18 cellular contexts compared by ENCODE assay signal in genomic region chr9:87696641-87697040, GRCh38. TPM values are rescaled to one million over a fixed set of nuclear protein-coding genes. Genes with fewer than 3 reads are reported as not detected.
DNase-seq lines count a peak whose midpoint lies in the region; ATAC-seq and TF ChIP-seq lines count a peak whose summit lies in the region.
"Had no signal": no experiment of that assay in that cellular context is flagged by ENCODE, and none has a peak within 500 bp of the region (broad histone marks: within the 10 kb centered on the region; RNA-seq: fewer than 3 reads in every experiment).

No MANE protein-coding gene starts in this region.

- POLR2A ChIA-PET in HEK293 (lab: Yijun Ruan, JAX), result interaction anchor here (0.6 kb wide), 1 partner anchor 1640 kb away, joined by 13 read pairs; no protein-coding TSS in a partner anchor

- peaks cover 9% of the 10 kb centered on the region for H3K9me3 Mint-ChIP-seq in activated T-cell treated with anti-CD3 and anti-CD28 coated beads, Interleukin-2, amount 50 U/mL, for 4 hours
- H3K9me3 Mint-ChIP-seq in activated T-helper 17 cell treated with anti-CD3 and anti-CD28 coated beads, Interleukin-2, amount 50 U/mL, for 72 hours, result peaks cover 3% of the 10 kb centered on the region
- H3K9me3 Mint-ChIP-seq in stimulated activated effector memory CD8-positive, alpha-beta T cell treated with anti-CD3 and anti-CD28 coated beads, Interleukin-12 subunit alpha, Interleukin-12 subunit beta, amount 100 ng/mL, for 72 hours, result peaks cover 4% of the 10 kb centered on the region
- H3K9me3 Mint-ChIP-seq: H9 had no signal

- no peaks in the 10 kb centered on the region for H3K9me3 ChIP-seq in HEK293 (ENCODE audit: control insufficient read depth, insufficient read depth, low read depth, low read length)
- H3K9me3 ChIP-seq: BE2C had no signal

- H3K4me1 Mint-ChIP-seq in activated T-cell treated with anti-CD3 and anti-CD28 coated beads, Interleukin-2, amount 50 U/mL, for 4 hours (ENCODE audit: low read depth), result no peaks in the 10 kb centered on the region
- H3K4me1 Mint-ChIP-seq in activated T-helper 17 cell treated with anti-CD3 and anti-CD28 coated beads, Interleukin-2, amount 50 U/mL, for 72 hours, result no peaks in the 10 kb centered on the region
- H3K4me1 Mint-ChIP-seq in stimulated activated effector memory CD8-positive, alpha-beta T cell treated with anti-CD3 and anti-CD28 coated beads, Interleukin-12 subunit alpha, Interleukin-12 subunit beta, amount 100 ng/mL, for 72 hours, result no peaks in the 10 kb centered on the region
- H3K4me1 Mint-ChIP-seq: CD4-positive, CD25-positive, alpha-beta regulatory T cell; CD8-positive, alpha-beta memory T cell had no signal

- no peaks in the 10 kb centered on the region for H3K4me1 ChIP-seq in HEK293 (ENCODE audit: control insufficient read depth, insufficient read depth, low read length)
- H3K4me1 ChIP-seq: BE2C had no signal

- no peak for DNase-seq in activated T-cell treated with anti-CD3 and anti-CD28 coated beads, Interleukin-2, amount 50 U/mL, for 4 hours
- no peak for DNase-seq in activated T-cell treated with anti-CD3 and anti-CD28 coated beads, Interleukin-2, amount 50 U/mL, for 1 hour
- DNase-seq in stimulated activated effector memory CD8-positive, alpha-beta T cell treated with anti-CD3 and anti-CD28 coated beads, Interleukin-12 subunit alpha, Interleukin-12 subunit beta, amount 100 ng/mL, for 72 hours (ENCODE audit: low spot score in 2 of 2), result peak in 1 of 2 donors; percentile 40
- DNase-seq: ACHN; BE2C; C1 segment of cervical spinal cord; CD4-positive, CD25-positive, alpha-beta regulatory T cell; CD8-positive, alpha-beta memory T cell; COR-L47; DMS 273 treated with DMSO at 0.1 percent for 48 hours; DMS53; DND-41; EL; H9 had no signal

- peak; percentile 57 to 61 for ATAC-seq in activated T-cell treated with anti-CD3 and anti-CD28 coated beads, Interleukin-2, amount 50 U/mL, for 4 hours
- ATAC-seq in activated T-helper 17 cell treated with anti-CD3 and anti-CD28 coated beads, Interleukin-2, amount 50 U/mL, for 72 hours (replicated peaks), result peak; percentile 72
- peak; percentile 24 for ATAC-seq in stimulated activated effector memory CD8-positive, alpha-beta T cell treated with anti-CD3 and anti-CD28 coated beads, Interleukin-12 subunit alpha, Interleukin-12 subunit beta, amount 100 ng/mL, for 72 hours
- ATAC-seq in GM18858 (IDR thresholded peaks at IDR 0.05; ENCODE audit: unreplicated experiment), result no peak
- ATAC-seq: GM12878 had no signal

- CTCF ChIA-PET in HEK293 (lab: Yijun Ruan, JAX), result interaction anchor here (0.7 to 1.1 kb wide), 3 partner anchors 9 to 248 kb away, joined by 3 to 4 read pairs (median 3); no protein-coding TSS in a partner anchor

- TF ChIP-seq CTCF in HEK293 (tag by site-specific recombination; IDR thresholded peaks at IDR 0.05), result no peak

- H3K36me3 ChIP-seq in HEK293 (ENCODE audit: control insufficient read depth in 2 of 2, insufficient read depth in 1 of 2, low read length in 2 of 2), result peaks cover 0 to 49% of the 10 kb centered on the region in 2 experiments

- no peak overlapping the region for H3K27ac ChIP-seq in HEK293 (ENCODE audit: extremely low read depth, low read depth, low read length)

- peaks cover 4% of the 10 kb centered on the region for H3K27me3 Mint-ChIP-seq in activated T-cell treated with anti-CD3 and anti-CD28 coated beads, Interleukin-2, amount 50 U/mL, for 4 hours (ENCODE audit: low read depth)
- H3K27me3 Mint-ChIP-seq in activated T-helper 17 cell treated with anti-CD3 and anti-CD28 coated beads, Interleukin-2, amount 50 U/mL, for 72 hours, result peaks cover 3% of the 10 kb centered on the region
- H3K27me3 Mint-ChIP-seq: CD4-positive, CD25-positive, alpha-beta regulatory T cell had no signal

- no peak overlapping the region for H3K4me3 Mint-ChIP-seq in activated T-cell treated with anti-CD3 and anti-CD28 coated beads, Interleukin-2, amount 50 U/mL, for 4 hours
- no peak overlapping the region for H3K4me3 Mint-ChIP-seq in activated T-helper 17 cell treated with anti-CD3 and anti-CD28 coated beads, Interleukin-2, amount 50 U/mL, for 72 hours
- no peak overlapping the region for H3K4me3 Mint-ChIP-seq in stimulated activated effector memory CD8-positive, alpha-beta T cell treated with anti-CD3 and anti-CD28 coated beads, Interleukin-12 subunit alpha, Interleukin-12 subunit beta, amount 100 ng/mL, for 72 hours
- H3K4me3 Mint-ChIP-seq: CD4-positive, CD25-positive, alpha-beta regulatory T cell; CD8-positive, alpha-beta memory T cell; H9 had no signal

- no peak overlapping the region for H3K4me3 ChIP-seq in HEK293 (ENCODE audit: low read depth, low read length)
- H3K4me3 ChIP-seq: GM12878 had no signal

- no peaks in the 10 kb centered on the region for H3K36me3 Mint-ChIP-seq in activated T-cell treated with anti-CD3 and anti-CD28 coated beads, Interleukin-2, amount 50 U/mL, for 4 hours (ENCODE audit: insufficient read depth)
- H3K36me3 Mint-ChIP-seq in activated T-helper 17 cell treated with anti-CD3 and anti-CD28 coated beads, Interleukin-2, amount 50 U/mL, for 72 hours (ENCODE audit: low read depth), result no peaks in the 10 kb centered on the region
- H3K36me3 Mint-ChIP-seq in stimulated activated effector memory CD8-positive, alpha-beta T cell treated with anti-CD3 and anti-CD28 coated beads, Interleukin-12 subunit alpha, Interleukin-12 subunit beta, amount 100 ng/mL, for 72 hours, result no peaks in the 10 kb centered on the region
- H3K36me3 Mint-ChIP-seq: CD4-positive, CD25-positive, alpha-beta regulatory T cell; CD8-positive, alpha-beta memory T cell had no signal

- no peak overlapping the region for H3K27ac Mint-ChIP-seq in activated T-helper 17 cell treated with anti-CD3 and anti-CD28 coated beads, Interleukin-2, amount 50 U/mL, for 72 hours
- H3K27ac Mint-ChIP-seq in stimulated activated effector memory CD8-positive, alpha-beta T cell treated with anti-CD3 and anti-CD28 coated beads, Interleukin-12 subunit alpha, Interleukin-12 subunit beta, amount 100 ng/mL, for 72 hours, result no peak overlapping the region
- H3K27ac Mint-ChIP-seq: CD8-positive, alpha-beta memory T cell; H9 had no signal

TF ChIP-seq in HEK293, 187 proteins besides CTCF, POLR2A, EP300 and RAD21:
- TF ChIP-seq ZNF426 (tag by site-specific recombination; IDR thresholded peaks at IDR 0.05) (no peak), ZBTB10 (tag by site-specific recombination; IDR thresholded peaks at IDR 0.05) (no peak), EGR2 (tag by site-specific recombination; IDR thresholded peaks at IDR 0.05; ENCODE audit: low read depth) (peak; percentile 62), PRDM6 (tag by site-specific recombination; IDR thresholded peaks at IDR 0.05) (no peak), ZFHX2 (tag by site-specific recombination; conservative IDR thresholded peaks at IDR 0.05) (peak; percentile 35; the same call in 1 of the 2 replicates), ZBTB21 (tag by site-specific recombination; IDR thresholded peaks at IDR 0.05) (no peak)

RNA-seq across cellular contexts. Expression of gene CTSL, which starts 29.3 kb away (rescaled TPM):
- total RNA-seq in activated T-cell treated with anti-CD3 and anti-CD28 coated beads, Interleukin-2, amount 50 U/mL, for 4 hours, result 10 to 100 TPM; 10.9 to 14.4 (median 13.2) TPM
- 10 to 100 TPM; 13.2 to 43.0 TPM for total RNA-seq in activated T-helper 17 cell treated with anti-CD3 and anti-CD28 coated beads, Interleukin-2, amount 50 U/mL, for 72 hours
